Comparison of ENCODE assay signal across 11 cellular contexts in the genomic region with DNA sequence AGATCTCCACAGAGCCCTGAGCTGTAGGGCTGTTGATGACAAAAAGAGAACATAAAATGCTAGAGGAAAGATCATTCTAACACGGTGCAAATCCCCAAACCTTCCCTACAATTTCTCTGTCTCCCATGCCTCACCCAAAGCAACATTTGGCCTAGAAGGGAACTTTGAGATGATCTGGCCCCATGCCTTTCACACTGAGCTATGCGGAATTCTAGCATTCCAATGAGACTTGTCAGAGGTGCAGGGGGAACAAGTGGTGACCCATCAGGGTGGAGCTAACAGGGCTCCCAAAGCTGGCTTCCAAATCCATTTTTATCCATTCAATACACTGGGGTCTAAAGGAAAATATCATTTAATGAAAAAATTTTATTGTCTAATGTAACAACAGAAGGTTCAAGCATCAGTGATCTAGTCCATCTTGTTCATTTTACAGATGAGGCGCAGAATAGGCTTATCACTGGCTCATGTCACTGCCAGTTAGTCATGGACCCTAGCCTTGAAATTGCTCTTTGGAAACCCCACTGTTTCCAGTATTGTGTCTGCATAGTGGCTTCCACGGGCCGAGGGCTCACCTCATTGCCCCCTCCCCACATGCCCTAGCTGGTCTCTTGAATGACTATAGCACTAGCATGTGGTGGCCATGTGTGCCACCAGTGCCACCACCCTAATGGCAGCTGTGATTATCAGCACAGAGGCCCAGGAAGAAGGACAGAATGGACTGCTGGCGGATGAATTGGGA.
DNase-seq lines count a peak whose midpoint lies in the region; TF ChIP-seq lines count a peak whose summit lies in the region.
"Had no signal": no experiment of that assay in that cellular context is flagged by ENCODE, and none has a peak within 500 bp of the region (broad histone marks: within the 10 kb centered on the region; RNA-seq: fewer than 3 reads in every experiment).

No MANE protein-coding gene starts in this region.

- peaks cover 63% of the 10 kb centered on the region for H3K4me1 Mint-ChIP-seq in HFFc6 (ENCODE audit: low read depth)
- no peaks in the 10 kb centered on the region for H3K4me1 Mint-ChIP-seq in activated T-helper 1 cell treated with anti-CD3 and anti-CD28 coated beads, Interleukin-12 subunit alpha, Interleukin-12 subunit beta, Interleukin-2, Interleukin-4 antibody, amounts not matched to agents 30 ng/mL and 10 ng/mL and 1 ng/mL, durations not matched to agents 14 hours and 24 hours and 36 hours (ENCODE audit: low read depth)
- H3K4me1 Mint-ChIP-seq: activated CD4-positive, alpha-beta T cell treated with anti-CD3 and anti-CD28 coated beads for 36 hours had no signal

- 82% methylated on average over 6 of the region's 6 CpGs for WGBS in hepatocyte (ENCODE audit: low lambda C conversion rate, missing lambda C conversion rate)

- peak overlapping the region; percentile 82 for H3K27ac Mint-ChIP-seq in HFFc6
- no peak overlapping the region for H3K27ac Mint-ChIP-seq in activated T-helper 1 cell treated with anti-CD3 and anti-CD28 coated beads, Interleukin-12 subunit alpha, Interleukin-12 subunit beta, Interleukin-2, Interleukin-4 antibody, amounts not matched to agents 30 ng/mL and 10 ng/mL and 1 ng/mL, durations not matched to agents 14 hours and 24 hours and 36 hours
- H3K27ac Mint-ChIP-seq: activated CD4-positive, alpha-beta T cell treated with anti-CD3 and anti-CD28 coated beads for 36 hours; dendritic cell treated with granulocyte-macrophage colony-stimulating factor and Interleukin-4, amounts not matched to agents 40 ng/mL and 50 ng/mL, for 4 days had no signal

- DNase-seq in HFFc6, result peak; percentile 65
- DNase-seq in astrocyte of the hippocampus (ENCODE audit: low read depth, low spot score), result peak; percentile 85
- DNase-seq in hepatocyte (ENCODE audit: low spot score), result no peak
- no peak for DNase-seq in activated T-cell treated with anti-CD3 and anti-CD28 coated beads, Interleukin-2, amount 50 U/mL, for 1 hour
- DNase-seq in C1 segment of cervical spinal cord (lab: John Stamatoyannopoulos, UW), result no peak
- DNase-seq in activated naive CD4-positive, alpha-beta T cell (lab: John Stamatoyannopoulos, UW), result no peak
- no peak for DNase-seq in activated T-helper 1 cell treated with anti-CD3 and anti-CD28 coated beads, Interleukin-12 subunit alpha, Interleukin-12 subunit beta, Interleukin-2, Interleukin-4 antibody, amounts not matched to agents 30 ng/mL and 10 ng/mL and 1 ng/mL, durations not matched to agents 14 hours and 24 hours and 36 hours (ENCODE audit: low spot score)
- DNase-seq: activated CD4-positive, alpha-beta T cell treated with anti-CD3 and anti-CD28 coated beads for 36 hours had no signal

- no peaks in the 10 kb centered on the region for H3K79me2 ChIP-seq in hepatocyte

- no peak overlapping the region for H3K4me2 ChIP-seq in hepatocyte

- H3K27me3 Mint-ChIP-seq in HFFc6 (ENCODE audit: insufficient read depth), result peaks cover 2% of the 10 kb centered on the region; the same call in 1 of the 2 replicates
- H3K27me3 Mint-ChIP-seq in activated T-helper 1 cell treated with anti-CD3 and anti-CD28 coated beads, Interleukin-12 subunit alpha, Interleukin-12 subunit beta, Interleukin-2, Interleukin-4 antibody, amounts not matched to agents 30 ng/mL and 10 ng/mL and 1 ng/mL, durations not matched to agents 14 hours and 24 hours and 36 hours (ENCODE audit: insufficient read depth), result no peaks in the 10 kb centered on the region
- H3K27me3 Mint-ChIP-seq: dendritic cell treated with granulocyte-macrophage colony-stimulating factor and Interleukin-4, amounts not matched to agents 40 ng/mL and 50 ng/mL, for 4 days had no signal

- H3K4me3 ChIP-seq in hepatocyte, result no peak overlapping the region
- H3K4me3 ChIP-seq in subcutaneous abdominal adipose tissue (ENCODE audit: low read depth in 1 of 5, low read length in 5 of 5), result peak overlapping the region in 2 of 5 donors; percentile 9 to 38

- H3K27ac ChIP-seq in hepatocyte (peak overlapping the region; percentile 1), subcutaneous abdominal adipose tissue (ENCODE audit: low read depth, low read length) (peak overlapping the region; percentile 64)
- H3K27ac ChIP-seq: neutrophil had no signal

- intact Hi-C loops in activated T-helper 1 cell treated with anti-CD3 and anti-CD28 coated beads, Interleukin-12 subunit alpha, Interleukin-12 subunit beta, Interleukin-2, Interleukin-4 antibody, amounts not matched to agents 30 ng/mL and 10 ng/mL and 1 ng/mL, durations not matched to agents 14 hours and 24 hours and 36 hours (cut with micrococcal nuclease), result no loop called here

- H3K4me1 ChIP-seq in hepatocyte (ENCODE audit: insufficient read depth) (peaks cover 13% of the 10 kb centered on the region), subcutaneous abdominal adipose tissue (ENCODE audit: control insufficient read depth in 5 of 5, insufficient read depth in 5 of 5, low read length in 5 of 5) (peaks cover 0 to 40% (median 18%) of the 10 kb centered on the region in 5 donors)

- TF ChIP-seq CTCF in HFFc6 (IDR thresholded peaks at IDR 0.05) (no peak), hepatocyte (IDR thresholded peaks at IDR 0.05; ENCODE audit: poor library complexity) (no peak)

- no peak overlapping the region for H2AFZ ChIP-seq in hepatocyte

- H3K9me3 Mint-ChIP-seq in HFFc6, result no peaks in the 10 kb centered on the region
- H3K9me3 Mint-ChIP-seq in activated T-helper 1 cell treated with anti-CD3 and anti-CD28 coated beads, Interleukin-12 subunit alpha, Interleukin-12 subunit beta, Interleukin-2, Interleukin-4 antibody, amounts not matched to agents 30 ng/mL and 10 ng/mL and 1 ng/mL, durations not matched to agents 14 hours and 24 hours and 36 hours, result peaks cover 3% of the 10 kb centered on the region
- H3K9me3 Mint-ChIP-seq: dendritic cell treated with granulocyte-macrophage colony-stimulating factor and Interleukin-4, amounts not matched to agents 40 ng/mL and 50 ng/mL, for 4 days had no signal

- no peaks in the 10 kb centered on the region for H3K9me2 ChIP-seq in hepatocyte (replicated peaks; ENCODE audit: insufficient read depth)

- peak overlapping the region in 1 of 5 donors; percentile 26 for H3K9ac ChIP-seq in subcutaneous abdominal adipose tissue (ENCODE audit: low read length in 5 of 5)

- H3K36me3 ChIP-seq in hepatocyte (replicated peaks; ENCODE audit: insufficient read depth, low read depth) (no peaks in the 10 kb centered on the region), subcutaneous abdominal adipose tissue (ENCODE audit: control insufficient read depth in 5 of 5, insufficient read depth in 5 of 5, low read length in 5 of 5) (no peaks in the 10 kb centered on the region)
- H3K36me3 ChIP-seq: neutrophil had no signal

- H3K36me3 Mint-ChIP-seq in HFFc6 (ENCODE audit: low read depth), result peaks cover 5% of the 10 kb centered on the region
- H3K36me3 Mint-ChIP-seq in activated T-helper 1 cell treated with anti-CD3 and anti-CD28 coated beads, Interleukin-12 subunit alpha, Interleukin-12 subunit beta, Interleukin-2, Interleukin-4 antibody, amounts not matched to agents 30 ng/mL and 10 ng/mL and 1 ng/mL, durations not matched to agents 14 hours and 24 hours and 36 hours (ENCODE audit: low read depth), result no peaks in the 10 kb centered on the region

- peak overlapping the region; percentile 77 for H3K4me3 Mint-ChIP-seq in HFFc6
- no peak overlapping the region for H3K4me3 Mint-ChIP-seq in activated T-helper 1 cell treated with anti-CD3 and anti-CD28 coated beads, Interleukin-12 subunit alpha, Interleukin-12 subunit beta, Interleukin-2, Interleukin-4 antibody, amounts not matched to agents 30 ng/mL and 10 ng/mL and 1 ng/mL, durations not matched to agents 14 hours and 24 hours and 36 hours
- H3K4me3 Mint-ChIP-seq: activated CD4-positive, alpha-beta T cell treated with anti-CD3 and anti-CD28 coated beads for 36 hours; dendritic cell treated with granulocyte-macrophage colony-stimulating factor and Interleukin-4, amounts not matched to agents 40 ng/mL and 50 ng/mL, for 4 days had no signal

- no peaks in the 10 kb centered on the region for H3K27me3 ChIP-seq in hepatocyte
- no peaks in the 10 kb centered on the region for H3K27me3 ChIP-seq in subcutaneous abdominal adipose tissue (ENCODE audit: control insufficient read depth in 5 of 5, insufficient read depth in 4 of 5, low read length in 5 of 5)
- H3K27me3 ChIP-seq: neutrophil had no signal

- no peaks in the 10 kb centered on the region for H4K20me1 ChIP-seq in hepatocyte (ENCODE audit: insufficient read depth, poor library complexity, severe bottlenecking)

- H3K9me3 ChIP-seq in hepatocyte (ENCODE audit: low read depth) (no peaks in the 10 kb centered on the region), subcutaneous abdominal adipose tissue (ENCODE audit: control insufficient read depth in 5 of 5, low read length in 5 of 5) (no peaks in the 10 kb centered on the region)
- H3K9me3 ChIP-seq: neutrophil had no signal

Comparison
In these comparisons a context has a peak if more than half of its experiments do, and no peak if none do; other contexts are left out.
1. DNase-seq: peak in HFFc6 (single experiment) and astrocyte of the hippocampus (single experiment); none in hepatocyte (single experiment), activated T-cell treated with anti-CD3 and anti-CD28 coated beads, Interleukin-2, amount 50 U/mL, for 1 hour (single experiment), C1 segment of cervical spinal cord (0 of 14), activated naive CD4-positive, alpha-beta T cell (0 of 4) and activated T-helper 1 cell treated with anti-CD3 and anti-CD28 coated beads, Interleukin-12 subunit alpha, Interleukin-12 subunit beta, Interleukin-2, Interleukin-4 antibody, amounts not matched to agents 30 ng/mL and 10 ng/mL and 1 ng/mL, durations not matched to agents 14 hours and 24 hours and 36 hours (single experiment).